19 cellular contexts compared by ENCODE assay signal in the genomic region with DNA sequence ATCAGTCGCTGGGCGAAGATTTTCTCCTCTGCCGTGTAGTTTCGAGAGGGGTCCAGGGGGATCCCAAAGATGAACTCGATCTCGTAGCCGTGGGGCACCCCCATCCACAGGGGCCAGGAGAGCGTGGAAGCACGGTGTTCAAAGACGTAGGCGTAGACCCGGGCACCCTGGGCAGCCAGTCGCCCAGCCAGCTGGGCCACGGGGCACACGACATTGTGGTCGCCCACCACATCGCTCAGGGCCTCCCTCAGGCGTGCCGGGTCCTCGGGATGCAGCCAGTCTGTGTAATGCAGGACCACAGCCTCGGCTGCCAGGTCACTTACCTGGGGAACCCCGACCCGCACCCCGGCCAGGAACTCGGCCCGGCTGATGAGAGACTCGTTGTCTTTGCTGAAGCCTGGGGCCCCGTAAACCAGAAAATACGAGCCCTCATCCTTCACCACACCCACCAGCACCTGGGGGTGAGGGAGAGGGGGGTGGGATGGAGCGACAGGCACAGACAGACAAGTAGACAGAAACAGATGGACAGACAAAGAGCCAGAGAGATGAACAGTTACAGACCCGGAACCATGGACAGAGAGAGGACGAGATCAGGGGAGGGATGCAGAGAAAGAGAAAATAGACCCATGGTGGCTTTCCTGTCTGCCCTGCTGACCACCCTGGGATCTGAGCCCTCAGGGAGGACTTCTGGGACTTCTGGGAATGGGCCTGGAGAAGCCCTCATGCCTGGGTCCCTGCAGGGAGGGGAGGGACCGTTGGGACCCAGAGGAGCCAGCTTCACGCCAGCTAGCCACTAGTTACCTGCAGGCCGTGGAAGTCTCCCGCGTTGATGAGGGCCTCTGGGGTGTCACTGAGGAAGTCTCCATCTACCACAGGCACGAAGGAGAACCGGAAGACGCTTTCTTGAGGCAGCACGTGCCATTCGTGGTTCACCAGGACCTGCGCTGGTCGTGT. TPM values are rescaled to one million over a fixed set of nuclear protein-coding genes. Genes with fewer than 3 reads are reported as not detected.
DNase-seq lines count a peak whose midpoint lies in the region; ATAC-seq, FAIRE-seq and TF ChIP-seq lines count a peak whose summit lies in the region.
"Had no signal": no experiment of that assay in that cellular context is flagged by ENCODE, and none has a peak within 500 bp of the region (broad histone marks: within the 10 kb centered on the region; RNA-seq: fewer than 3 reads in every experiment).

No MANE protein-coding gene starts in this region.

- TF ChIP-seq CTCF in HepG2 (CRISPR knock-in tag; IDR thresholded peaks at IDR 0.05) = no peak
- no peak for TF ChIP-seq CTCF in right lobe of liver (IDR thresholded peaks at IDR 0.05)

- H3K9ac ChIP-seq in HepG2 (ENCODE audit: insufficient read depth, low read depth, low read length) = no peak overlapping the region

- POLR2A ChIA-PET in HepG2 (lab: Yijun Ruan, JAX) = interaction anchor here (2.1 kb wide), 1 partner anchor 18 kb away, joined by 7 read pairs; a partner anchor contains a TSS

- no peaks in the 10 kb centered on the region for H4K20me1 ChIP-seq in HepG2 (ENCODE audit: insufficient read depth, low read length)

- no peak for FAIRE-seq in HepG2 (lab: Jason Lieb, UNC)
- FAIRE-seq: endothelial cell of umbilical vein, frontal cortex had no signal

- H3K9me3 Mint-ChIP-seq in activated T-helper 1 cell treated with anti-CD3 and anti-CD28 coated beads, Interleukin-12 subunit alpha, Interleukin-12 subunit beta, Interleukin-2, Interleukin-4 antibody, amounts not matched to agents 30 ng/mL and 10 ng/mL and 1 ng/mL, durations not matched to agents 14 hours and 24 hours and 36 hours = no peaks in the 10 kb centered on the region
- no peaks in the 10 kb centered on the region for H3K9me3 Mint-ChIP-seq in natural killer cell treated with Interleukin-12 subunit alpha and Interleukin-12 subunit beta and Interleukin-15 and Interleukin-18, amount 100 ng/mL, for 72 hours

- BruUV-seq in HepG2 (replicated peaks; lab: Mats Ljungman, UMichigan) = no TSS peak

- in situ Hi-C loops in HepG2 (cut with HindIII; ENCODE audit: extremely low pct_ligation_motif_present, low pct_unique_long_range_greater_than_20kb) = loop anchor here (25.0 kb wide), 1 partner anchor 395 kb away; no protein-coding TSS in a partner anchor

- no peak for TF ChIP-seq POLR2A in HepG2 (IDR thresholded peaks at IDR 0.05; ENCODE audit: insufficient read depth in 1 of 2, low read depth in 2 of 2, low read length in 2 of 2)
- no peak for TF ChIP-seq POLR2A in right lobe of liver (IDR thresholded peaks at IDR 0.05)

- ATAC-seq in HepG2 = no peak
- no peak for ATAC-seq in right lobe of liver
- ATAC-seq in natural killer cell treated with Interleukin-12 subunit alpha and Interleukin-12 subunit beta and Interleukin-15 and Interleukin-18, amount 100 ng/mL, for 72 hours = no peak
- no peak for ATAC-seq in HG02763 (IDR thresholded peaks at IDR 0.05; ENCODE audit: unreplicated experiment)
- no peak for ATAC-seq in HG02885 (IDR thresholded peaks at IDR 0.05; ENCODE audit: poor library complexity, unreplicated experiment)
- ATAC-seq: activated CD8-positive, alpha-beta memory T cell treated with anti-CD3 and anti-CD28 coated beads, Interleukin-2, amount 10 ng/mL, durations not matched to agents 7 days and 5 days had no signal

- peaks cover 35% of the 10 kb centered on the region for H3K27me3 Mint-ChIP-seq in activated T-helper 1 cell treated with anti-CD3 and anti-CD28 coated beads, Interleukin-12 subunit alpha, Interleukin-12 subunit beta, Interleukin-2, Interleukin-4 antibody, amounts not matched to agents 30 ng/mL and 10 ng/mL and 1 ng/mL, durations not matched to agents 14 hours and 24 hours and 36 hours (ENCODE audit: insufficient read depth)
- H3K27me3 Mint-ChIP-seq in natural killer cell treated with Interleukin-12 subunit alpha and Interleukin-12 subunit beta and Interleukin-15 and Interleukin-18, amount 100 ng/mL, for 72 hours = peaks cover 26 to 32% of the 10 kb centered on the region in 2 donors

- peaks cover 13% of the 10 kb centered on the region for H3K36me3 Mint-ChIP-seq in activated T-helper 1 cell treated with anti-CD3 and anti-CD28 coated beads, Interleukin-12 subunit alpha, Interleukin-12 subunit beta, Interleukin-2, Interleukin-4 antibody, amounts not matched to agents 30 ng/mL and 10 ng/mL and 1 ng/mL, durations not matched to agents 14 hours and 24 hours and 36 hours (ENCODE audit: low read depth)
- peaks cover 7% of the 10 kb centered on the region for H3K36me3 Mint-ChIP-seq in natural killer cell treated with Interleukin-12 subunit alpha and Interleukin-12 subunit beta and Interleukin-15 and Interleukin-18, amount 100 ng/mL, for 72 hours

- 65% methylated on average over 20 of the region's 44 CpGs for WGBS in HepG2 (ENCODE audit: low lambda C conversion rate)
- 93% methylated on average over 7 of the region's 44 CpGs for WGBS in right lobe of liver (ENCODE audit: insufficient coverage, low coverage, low lambda C conversion rate, missing lambda C conversion rate)

- peak overlapping the region; percentile 25 for H3K4me3 Mint-ChIP-seq in activated T-helper 1 cell treated with anti-CD3 and anti-CD28 coated beads, Interleukin-12 subunit alpha, Interleukin-12 subunit beta, Interleukin-2, Interleukin-4 antibody, amounts not matched to agents 30 ng/mL and 10 ng/mL and 1 ng/mL, durations not matched to agents 14 hours and 24 hours and 36 hours
- peak overlapping the region; percentile 84 for H3K4me3 Mint-ChIP-seq in natural killer cell treated with Interleukin-12 subunit alpha and Interleukin-12 subunit beta and Interleukin-15 and Interleukin-18, amount 100 ng/mL, for 72 hours
- H3K4me3 Mint-ChIP-seq: activated CD8-positive, alpha-beta memory T cell treated with anti-CD3 and anti-CD28 coated beads, Interleukin-2, amount 10 ng/mL, durations not matched to agents 7 days and 5 days had no signal

- H3K27me3 ChIP-seq in HepG2 (ENCODE audit: control insufficient read depth in 1 of 2, insufficient read depth in 2 of 2, low read length in 2 of 2) (peaks cover 11 to 29% of the 10 kb centered on the region in 2 experiments), right lobe of liver (no peaks in the 10 kb centered on the region)
- H3K27me3 ChIP-seq: vagina had no signal

- intact Hi-C loops in HepG2 (cut with micrococcal nuclease; ENCODE audit: unreplicated experiment) = no loop called here
- intact Hi-C loops in right lobe of liver (cut with DNase I) = loop anchor here (5.0 kb wide), 1 partner anchor 170 kb away; no protein-coding TSS in a partner anchor
- intact Hi-C loops in activated T-helper 1 cell treated with anti-CD3 and anti-CD28 coated beads, Interleukin-12 subunit alpha, Interleukin-12 subunit beta, Interleukin-2, Interleukin-4 antibody, amounts not matched to agents 30 ng/mL and 10 ng/mL and 1 ng/mL, durations not matched to agents 14 hours and 24 hours and 36 hours (cut with micrococcal nuclease) = loop anchor here (10.0 kb wide), 1 partner anchor 392 kb away; no protein-coding TSS in a partner anchor

- CTCF ChIA-PET in HepG2 (lab: Yijun Ruan, JAX; ENCODE audit: low intra/inter-chr PET ratio, low total read pairs) = no interaction called here

- H3K4me1 ChIP-seq in HepG2 (ENCODE audit: insufficient read depth, low read length) = peaks cover 60% of the 10 kb centered on the region
- peaks cover 0 to 25% (median 10%) of the 10 kb centered on the region in 4 donors for H3K4me1 ChIP-seq in right lobe of liver

- H3K9me3 ChIP-seq in HepG2 (ENCODE audit: low read length) = no peaks in the 10 kb centered on the region
- no peaks in the 10 kb centered on the region for H3K9me3 ChIP-seq in right lobe of liver
- H3K9me3 ChIP-seq: left ventricle myocardium inferior, stomach, vagina had no signal

- H3K27ac ChIP-seq in HepG2 (ENCODE audit: extremely low read length, insufficient read depth, low read length) (no peak overlapping the region), right lobe of liver (no peak overlapping the region)
- H3K27ac ChIP-seq: left ventricle myocardium inferior, stomach, vagina had no signal

- no peak overlapping the region for H3K27ac Mint-ChIP-seq in activated T-helper 1 cell treated with anti-CD3 and anti-CD28 coated beads, Interleukin-12 subunit alpha, Interleukin-12 subunit beta, Interleukin-2, Interleukin-4 antibody, amounts not matched to agents 30 ng/mL and 10 ng/mL and 1 ng/mL, durations not matched to agents 14 hours and 24 hours and 36 hours
- H3K27ac Mint-ChIP-seq in natural killer cell treated with Interleukin-12 subunit alpha and Interleukin-12 subunit beta and Interleukin-15 and Interleukin-18, amount 100 ng/mL, for 72 hours = no peak overlapping the region
- H3K27ac Mint-ChIP-seq: activated CD8-positive, alpha-beta memory T cell treated with anti-CD3 and anti-CD28 coated beads, Interleukin-2, amount 10 ng/mL, durations not matched to agents 7 days and 5 days had no signal

- DNase-seq in HepG2 (ENCODE audit: low spot score) = no peak
- DNase-seq in right lobe of liver = no peak
- no peak for DNase-seq in activated T-helper 1 cell treated with anti-CD3 and anti-CD28 coated beads, Interleukin-12 subunit alpha, Interleukin-12 subunit beta, Interleukin-2, Interleukin-4 antibody, amounts not matched to agents 30 ng/mL and 10 ng/mL and 1 ng/mL, durations not matched to agents 14 hours and 24 hours and 36 hours (ENCODE audit: low spot score)
- DNase-seq in natural killer cell treated with Interleukin-12 subunit alpha and Interleukin-12 subunit beta and Interleukin-15 and Interleukin-18, amount 100 ng/mL, for 72 hours (ENCODE audit: low spot score) = no peak
- no peak for DNase-seq in HuH-7.5 (ENCODE audit: low spot score)
- DNase-seq in SIG-M5 (lab: John Stamatoyannopoulos, UW) = no peak
- DNase-seq: activated CD4-positive, alpha-beta T cell treated with anti-CD3 and anti-CD28 coated beads for 1 hour; activated CD8-positive, alpha-beta memory T cell treated with anti-CD3 and anti-CD28 coated beads, Interleukin-2, amount 10 ng/mL, durations not matched to agents 7 days and 5 days; activated effector memory CD4-positive, alpha-beta T cell treated with anti-CD3 and anti-CD28 coated beads, Interleukin-2, amount 50 U/mL, for 16 hours; left ventricle myocardium inferior; MM.1S; NCI-H526 treated with DMSO at 0.1 percent for 48 hours; stomach; T-helper 9 cell had no signal

- H3K4me1 Mint-ChIP-seq in activated T-helper 1 cell treated with anti-CD3 and anti-CD28 coated beads, Interleukin-12 subunit alpha, Interleukin-12 subunit beta, Interleukin-2, Interleukin-4 antibody, amounts not matched to agents 30 ng/mL and 10 ng/mL and 1 ng/mL, durations not matched to agents 14 hours and 24 hours and 36 hours (ENCODE audit: low read depth) = peaks cover 31% of the 10 kb centered on the region
- H3K4me1 Mint-ChIP-seq in natural killer cell treated with Interleukin-12 subunit alpha and Interleukin-12 subunit beta and Interleukin-15 and Interleukin-18, amount 100 ng/mL, for 72 hours (ENCODE audit: low read depth in 2 of 2) = peaks cover 29 to 33% of the 10 kb centered on the region in 2 donors

- peaks cover 1 to 11% of the 10 kb centered on the region in 2 experiments; a peak in 4 of 5 replicates for H3K36me3 ChIP-seq in HepG2 (replicated peaks in 1 of 2; ENCODE audit: control insufficient read depth in 1 of 2, insufficient read depth in 2 of 2, low read length in 2 of 2)
- H3K36me3 ChIP-seq in right lobe of liver = peaks cover 0 to 11% (median 2%) of the 10 kb centered on the region in 4 donors

- no peak overlapping the region for H2AFZ ChIP-seq in HepG2 (ENCODE audit: low read length)

- no peak overlapping the region; the same call in 1 of the 2 replicates for H3K4me2 ChIP-seq in HepG2 (ENCODE audit: low read depth, low read length)

- H3K79me2 ChIP-seq in HepG2 (ENCODE audit: insufficient read depth, low read length) = peaks cover 8% of the 10 kb centered on the region

- TF ChIP-seq EP300 in HepG2 (IDR thresholded peaks at IDR 0.05; ENCODE audit: low read depth in 2 of 2, low read length in 2 of 2) (no peak), HepG2 (CRISPR knock-in tag; IDR thresholded peaks at IDR 0.05; ENCODE audit: borderline replicate concordance) (no peak)

- no peak for TF ChIP-seq RAD21 in HepG2 (CRISPR knock-in tag; IDR thresholded peaks at IDR 0.05)

- H3K4me3 ChIP-seq in HepG2 (replicated peaks in 1 of 3; ENCODE audit: insufficient read depth in 1 of 3, low read depth in 2 of 3, low read length in 3 of 3) = no peak overlapping the region
- H3K4me3 ChIP-seq in right lobe of liver = no peak overlapping the region
- H3K4me3 ChIP-seq: left ventricle myocardium inferior, stomach, vagina had no signal

RNA-seq across cellular contexts. Expression of a gene that starts 3.0 kb away (rescaled TPM):
- 0.18 TPM in 1 of 2 replicates, not detected in the other for total RNA-seq in HepG2 (2016; rRNA removed; fragmentation: Illumina TruSeq; extraction: Trizol)
- not detected in 2 replicates for total RNA-seq in HepG2 (2016; cell fraction: cytosol; rRNA removed; fragmentation: Illumina TruSeq; extraction: Trizol; ENCODE audit: low read depth)
- total RNA-seq in HepG2 (2016; cell fraction: insoluble cytoplasmic fraction; rRNA removed; fragmentation: Illumina TruSeq; extraction: Trizol) = 0.09 TPM in 1 of 2 replicates, not detected in the other
- not detected in 2 replicates for total RNA-seq in HepG2 (2016; cell fraction: membrane; rRNA removed; fragmentation: Illumina TruSeq; extraction: Trizol)
- not detected in 2 replicates for total RNA-seq in HepG2 (2016; cell fraction: nucleus; rRNA removed; fragmentation: Illumina TruSeq; extraction: Trizol)
- 0.40 and 0.99 TPM in 2 replicates for polyA plus RNA-seq in HepG2 (2011; rRNA removed)
- 0.25 and 0.38 TPM in 2 replicates for polyA plus RNA-seq in HepG2 (2011; cell fraction: cytosol; rRNA removed)
- 2.2 and 3.0 TPM in 2 replicates for polyA plus RNA-seq in HepG2 (2011; cell fraction: nucleus; rRNA removed)
- polyA plus RNA-seq in HepG2 (2012) = 0.27 and 0.87 TPM in 2 replicates
- polyA plus RNA-seq in HepG2 (2016; cell fraction: cytosol; fragmentation: Illumina TruSeq; extraction: Trizol; ENCODE audit: low read depth) = 0.05 and 0.07 TPM in 2 replicates
- polyA plus RNA-seq in HepG2 (2016; cell fraction: insoluble cytoplasmic fraction; fragmentation: Illumina TruSeq; extraction: Trizol; ENCODE audit: low read depth) = not detected in 2 replicates
- 0.08 TPM in 1 of 2 replicates, not detected in the other for polyA plus RNA-seq in HepG2 (2016; cell fraction: membrane; fragmentation: Illumina TruSeq; extraction: Trizol; ENCODE audit: low read depth)
- polyA plus RNA-seq in HepG2 (2016; cell fraction: nucleus; fragmentation: Illumina TruSeq; extraction: Trizol; ENCODE audit: insufficient read depth, low read depth) = 0.77 and 1.1 TPM in 2 replicates
- 0.09 and 0.28 TPM in 2 replicates for polyA minus RNA-seq in HepG2 (2011; rRNA and poly(A)+ RNA removed; ENCODE audit: low replicate concordance)
- not detected in 2 replicates for polyA minus RNA-seq in HepG2 (2011; cell fraction: cytosol; rRNA and poly(A)+ RNA removed)
- 0.26 and 0.75 TPM in 2 replicates for polyA minus RNA-seq in HepG2 (2011; cell fraction: nucleus; rRNA and poly(A)+ RNA removed)
- 1 to 10 TPM in 5 of 6 experiments, under 1 TPM in 1; 0.59 to 6.0 (median 3.0) TPM for total RNA-seq in right lobe of liver
- 0.17 and 0.21 TPM in 2 replicates for total RNA-seq in activated T-helper 1 cell treated with anti-CD3 and anti-CD28 coated beads, Interleukin-12 subunit alpha, Interleukin-12 subunit beta, Interleukin-2, Interleukin-4 antibody, amounts not matched to agents 30 ng/mL and 10 ng/mL and 1 ng/mL, durations not matched to agents 14 hours and 24 hours and 36 hours
- total RNA-seq in natural killer cell treated with Interleukin-12 subunit alpha and Interleukin-12 subunit beta and Interleukin-15 and Interleukin-18, amount 100 ng/mL, for 72 hours = under 1 TPM; 0.64 to 0.73 TPM

RNA-seq across cellular contexts. Expression of a gene that starts 3.1 kb away (rescaled TPM):
- total RNA-seq in HepG2 (2016; rRNA removed; fragmentation: Illumina TruSeq; extraction: Trizol) (2.8 and 3.3 TPM in 2 replicates), right lobe of liver (1 to 10 TPM; 1.0 to 3.4 (median 2.1) TPM)
- total RNA-seq in HepG2 (2016; cell fraction: cytosol; rRNA removed; fragmentation: Illumina TruSeq; extraction: Trizol; ENCODE audit: low read depth) = 1.7 and 2.1 TPM in 2 replicates
- total RNA-seq in HepG2 (2016; cell fraction: insoluble cytoplasmic fraction; rRNA removed; fragmentation: Illumina TruSeq; extraction: Trizol) = 2.5 and 3.0 TPM in 2 replicates
- 1.7 and 2.0 TPM in 2 replicates for total RNA-seq in HepG2 (2016; cell fraction: membrane; rRNA removed; fragmentation: Illumina TruSeq; extraction: Trizol)
- total RNA-seq in HepG2 (2016; cell fraction: nucleus; rRNA removed; fragmentation: Illumina TruSeq; extraction: Trizol) = 2.3 TPM in 2 replicates
- polyA plus RNA-seq in HepG2 (2011; rRNA removed) = 0.65 and 1.3 TPM in 2 replicates
- 0.65 and 1.2 TPM in 2 replicates for polyA plus RNA-seq in HepG2 (2011; cell fraction: cytosol; rRNA removed)
- 2.0 and 2.5 TPM in 2 replicates for polyA plus RNA-seq in HepG2 (2011; cell fraction: nucleus; rRNA removed)
- polyA plus RNA-seq in HepG2 (2012) = 0.96 and 1.6 TPM in 2 replicates
- 0.41 and 0.42 TPM in 2 replicates for polyA plus RNA-seq in HepG2 (2016; cell fraction: cytosol; fragmentation: Illumina TruSeq; extraction: Trizol; ENCODE audit: low read depth)
- 1.9 and 2.3 TPM in 2 replicates for polyA plus RNA-seq in HepG2 (2016; cell fraction: insoluble cytoplasmic fraction; fragmentation: Illumina TruSeq; extraction: Trizol; ENCODE audit: low read depth)
- polyA plus RNA-seq in HepG2 (2016; cell fraction: membrane; fragmentation: Illumina TruSeq; extraction: Trizol; ENCODE audit: low read depth) = 0.65 and 0.74 TPM in 2 replicates
- polyA plus RNA-seq in HepG2 (2016; cell fraction: nucleus; fragmentation: Illumina TruSeq; extraction: Trizol; ENCODE audit: insufficient read depth, low read depth) = 1.0 and 1.5 TPM in 2 replicates
- 5.4 and 9.8 TPM in 2 replicates for polyA minus RNA-seq in HepG2 (2011; rRNA and poly(A)+ RNA removed; ENCODE audit: low replicate concordance)
- polyA minus RNA-seq in HepG2 (2011; cell fraction: cytosol; rRNA and poly(A)+ RNA removed) = 0.89 and 1.7 TPM in 2 replicates
- 6.2 and 7.6 TPM in 2 replicates for polyA minus RNA-seq in HepG2 (2011; cell fraction: nucleus; rRNA and poly(A)+ RNA removed)
- total RNA-seq in activated T-helper 1 cell treated with anti-CD3 and anti-CD28 coated beads, Interleukin-12 subunit alpha, Interleukin-12 subunit beta, Interleukin-2, Interleukin-4 antibody, amounts not matched to agents 30 ng/mL and 10 ng/mL and 1 ng/mL, durations not matched to agents 14 hours and 24 hours and 36 hours = 4.1 and 5.5 TPM in 2 replicates
- total RNA-seq in natural killer cell treated with Interleukin-12 subunit alpha and Interleukin-12 subunit beta and Interleukin-15 and Interleukin-18, amount 100 ng/mL, for 72 hours = 1 to 10 TPM; 1.8 to 6.0 TPM

RNA-seq across cellular contexts. Expression of a gene that starts 17.7 kb away (rescaled TPM):
- total RNA-seq in HepG2 (2016; rRNA removed; fragmentation: Illumina TruSeq; extraction: Trizol) (79.1 and 106 TPM in 2 replicates), right lobe of liver (10 to 100 TPM; 22.4 to 65.7 (median 49.1) TPM)
- total RNA-seq in HepG2 (2016; cell fraction: cytosol; rRNA removed; fragmentation: Illumina TruSeq; extraction: Trizol; ENCODE audit: low read depth) = 11.8 and 17.5 TPM in 2 replicates
- total RNA-seq in HepG2 (2016; cell fraction: insoluble cytoplasmic fraction; rRNA removed; fragmentation: Illumina TruSeq; extraction: Trizol) = 56.7 and 113 TPM in 2 replicates
- total RNA-seq in HepG2 (2016; cell fraction: membrane; rRNA removed; fragmentation: Illumina TruSeq; extraction: Trizol) = 21.7 and 29.6 TPM in 2 replicates
- total RNA-seq in HepG2 (2016; cell fraction: nucleus; rRNA removed; fragmentation: Illumina TruSeq; extraction: Trizol) = 78.9 and 79.0 TPM in 2 replicates
- polyA plus RNA-seq in HepG2 (2011; rRNA removed) = 26.2 and 30.4 TPM in 2 replicates
- polyA plus RNA-seq in HepG2 (2011; cell fraction: cytosol; rRNA removed) = 9.4 and 12.5 TPM in 2 replicates
- polyA plus RNA-seq in HepG2 (2011; cell fraction: nucleus; rRNA removed) = 220 and 271 TPM in 2 replicates
- polyA plus RNA-seq in HepG2 (2012) = 52.9 and 58.7 TPM in 2 replicates
- polyA plus RNA-seq in HepG2 (2016; cell fraction: cytosol; fragmentation: Illumina TruSeq; extraction: Trizol; ENCODE audit: low read depth) = 12.1 and 13.2 TPM in 2 replicates
- 72.8 and 96.9 TPM in 2 replicates for polyA plus RNA-seq in HepG2 (2016; cell fraction: insoluble cytoplasmic fraction; fragmentation: Illumina TruSeq; extraction: Trizol; ENCODE audit: low read depth)
- polyA plus RNA-seq in HepG2 (2016; cell fraction: membrane; fragmentation: Illumina TruSeq; extraction: Trizol; ENCODE audit: low read depth) = 17.7 and 23.3 TPM in 2 replicates
- polyA plus RNA-seq in HepG2 (2016; cell fraction: nucleus; fragmentation: Illumina TruSeq; extraction: Trizol; ENCODE audit: insufficient read depth, low read depth) = 226 and 281 TPM in 2 replicates
- polyA minus RNA-seq in HepG2 (2011; rRNA and poly(A)+ RNA removed; ENCODE audit: low replicate concordance) = 23.1 and 63.7 TPM in 2 replicates
- polyA minus RNA-seq in HepG2 (2011; cell fraction: cytosol; rRNA and poly(A)+ RNA removed) = 17.7 and 23.7 TPM in 2 replicates
- polyA minus RNA-seq in HepG2 (2011; cell fraction: nucleus; rRNA and poly(A)+ RNA removed) = 55.4 and 59.5 TPM in 2 replicates
- total RNA-seq in activated T-helper 1 cell treated with anti-CD3 and anti-CD28 coated beads, Interleukin-12 subunit alpha, Interleukin-12 subunit beta, Interleukin-2, Interleukin-4 antibody, amounts not matched to agents 30 ng/mL and 10 ng/mL and 1 ng/mL, durations not matched to agents 14 hours and 24 hours and 36 hours = 294 and 306 TPM in 2 replicates
- total RNA-seq in natural killer cell treated with Interleukin-12 subunit alpha and Interleukin-12 subunit beta and Interleukin-15 and Interleukin-18, amount 100 ng/mL, for 72 hours = 100 to 1,000 TPM; 212 to 391 TPM

RNA-seq across cellular contexts. Expression of a gene that starts 25.5 kb away (rescaled TPM):
- total RNA-seq in HepG2 (2016; rRNA removed; fragmentation: Illumina TruSeq; extraction: Trizol) = 0.38 TPM in 1 of 2 replicates, not detected in the other
- 0.61 and 0.71 TPM in 2 replicates for total RNA-seq in HepG2 (2016; cell fraction: cytosol; rRNA removed; fragmentation: Illumina TruSeq; extraction: Trizol; ENCODE audit: low read depth)
- 0.22 and 0.35 TPM in 2 replicates for total RNA-seq in HepG2 (2016; cell fraction: insoluble cytoplasmic fraction; rRNA removed; fragmentation: Illumina TruSeq; extraction: Trizol)
- 0.15 and 0.41 TPM in 2 replicates for total RNA-seq in HepG2 (2016; cell fraction: membrane; rRNA removed; fragmentation: Illumina TruSeq; extraction: Trizol)
- 0.41 and 0.65 TPM in 2 replicates for total RNA-seq in HepG2 (2016; cell fraction: nucleus; rRNA removed; fragmentation: Illumina TruSeq; extraction: Trizol)
- 0.30 and 0.34 TPM in 2 replicates for polyA plus RNA-seq in HepG2 (2011; rRNA removed)
- 0.13 and 0.21 TPM in 2 replicates for polyA plus RNA-seq in HepG2 (2011; cell fraction: cytosol; rRNA removed)
- polyA plus RNA-seq in HepG2 (2011; cell fraction: nucleus; rRNA removed) = 0.99 and 1.1 TPM in 2 replicates
- 0.24 and 0.55 TPM in 2 replicates for polyA plus RNA-seq in HepG2 (2012)
- polyA plus RNA-seq in HepG2 (2016; cell fraction: cytosol; fragmentation: Illumina TruSeq; extraction: Trizol; ENCODE audit: low read depth) = 0.20 and 0.31 TPM in 2 replicates
- 0.19 and 0.32 TPM in 2 replicates for polyA plus RNA-seq in HepG2 (2016; cell fraction: insoluble cytoplasmic fraction; fragmentation: Illumina TruSeq; extraction: Trizol; ENCODE audit: low read depth)
- 0.09 and 0.10 TPM in 2 replicates for polyA plus RNA-seq in HepG2 (2016; cell fraction: membrane; fragmentation: Illumina TruSeq; extraction: Trizol; ENCODE audit: low read depth)
- 1.4 and 2.7 TPM in 2 replicates for polyA plus RNA-seq in HepG2 (2016; cell fraction: nucleus; fragmentation: Illumina TruSeq; extraction: Trizol; ENCODE audit: insufficient read depth, low read depth)
- 0.32 and 43.8 TPM in 2 replicates for polyA minus RNA-seq in HepG2 (2011; rRNA and poly(A)+ RNA removed; ENCODE audit: low replicate concordance)
- 0.53 and 0.69 TPM in 2 replicates for polyA minus RNA-seq in HepG2 (2011; cell fraction: cytosol; rRNA and poly(A)+ RNA removed)
- 0.62 and 0.90 TPM in 2 replicates for polyA minus RNA-seq in HepG2 (2011; cell fraction: nucleus; rRNA and poly(A)+ RNA removed)
- 10 to 100 TPM; 21.4 to 58.6 (median 43.2) TPM for total RNA-seq in right lobe of liver
- total RNA-seq in activated T-helper 1 cell treated with anti-CD3 and anti-CD28 coated beads, Interleukin-12 subunit alpha, Interleukin-12 subunit beta, Interleukin-2, Interleukin-4 antibody, amounts not matched to agents 30 ng/mL and 10 ng/mL and 1 ng/mL, durations not matched to agents 14 hours and 24 hours and 36 hours = 41.5 and 44.1 TPM in 2 replicates
- total RNA-seq in natural killer cell treated with Interleukin-12 subunit alpha and Interleukin-12 subunit beta and Interleukin-15 and Interleukin-18, amount 100 ng/mL, for 72 hours = 1 to 10 TPM; 2.7 to 7.4 TPM

RNA-seq across cellular contexts. Expression of a gene that starts 40.1 kb away (rescaled TPM):
- total RNA-seq in HepG2 (2016; rRNA removed; fragmentation: Illumina TruSeq; extraction: Trizol) (5.4 and 16.6 TPM in 2 replicates), right lobe of liver (10 to 100 TPM in 2 of 6 experiments, 1 to 10 TPM in 4; 7.1 to 10.6 (median 9.2) TPM)
- 4.7 and 5.6 TPM in 2 replicates for total RNA-seq in HepG2 (2016; cell fraction: cytosol; rRNA removed; fragmentation: Illumina TruSeq; extraction: Trizol; ENCODE audit: low read depth)
- total RNA-seq in HepG2 (2016; cell fraction: insoluble cytoplasmic fraction; rRNA removed; fragmentation: Illumina TruSeq; extraction: Trizol) = 5.6 and 18.2 TPM in 2 replicates
- total RNA-seq in HepG2 (2016; cell fraction: membrane; rRNA removed; fragmentation: Illumina TruSeq; extraction: Trizol) = 7.9 and 9.1 TPM in 2 replicates
- 14.7 and 18.3 TPM in 2 replicates for total RNA-seq in HepG2 (2016; cell fraction: nucleus; rRNA removed; fragmentation: Illumina TruSeq; extraction: Trizol)
- polyA plus RNA-seq in HepG2 (2011; rRNA removed) = 8.7 and 13.9 TPM in 2 replicates
- 6.6 and 7.9 TPM in 2 replicates for polyA plus RNA-seq in HepG2 (2011; cell fraction: cytosol; rRNA removed)
- 25.6 and 27.8 TPM in 2 replicates for polyA plus RNA-seq in HepG2 (2011; cell fraction: nucleus; rRNA removed)
- 6.2 and 8.0 TPM in 2 replicates for polyA plus RNA-seq in HepG2 (2012)
- 1.6 and 2.0 TPM in 2 replicates for polyA plus RNA-seq in HepG2 (2016; cell fraction: cytosol; fragmentation: Illumina TruSeq; extraction: Trizol; ENCODE audit: low read depth)
- 4.7 and 6.3 TPM in 2 replicates for polyA plus RNA-seq in HepG2 (2016; cell fraction: insoluble cytoplasmic fraction; fragmentation: Illumina TruSeq; extraction: Trizol; ENCODE audit: low read depth)
- polyA plus RNA-seq in HepG2 (2016; cell fraction: membrane; fragmentation: Illumina TruSeq; extraction: Trizol; ENCODE audit: low read depth) = 4.0 and 4.6 TPM in 2 replicates
- polyA plus RNA-seq in HepG2 (2016; cell fraction: nucleus; fragmentation: Illumina TruSeq; extraction: Trizol; ENCODE audit: insufficient read depth, low read depth) = 31.8 and 35.4 TPM in 2 replicates
- 12.3 and 25.2 TPM in 2 replicates for polyA minus RNA-seq in HepG2 (2011; rRNA and poly(A)+ RNA removed; ENCODE audit: low replicate concordance)
- polyA minus RNA-seq in HepG2 (2011; cell fraction: cytosol; rRNA and poly(A)+ RNA removed) = 3.1 and 5.7 TPM in 2 replicates
- polyA minus RNA-seq in HepG2 (2011; cell fraction: nucleus; rRNA and poly(A)+ RNA removed) = 4.0 and 6.5 TPM in 2 replicates
- 46.0 and 47.9 TPM in 2 replicates for total RNA-seq in activated T-helper 1 cell treated with anti-CD3 and anti-CD28 coated beads, Interleukin-12 subunit alpha, Interleukin-12 subunit beta, Interleukin-2, Interleukin-4 antibody, amounts not matched to agents 30 ng/mL and 10 ng/mL and 1 ng/mL, durations not matched to agents 14 hours and 24 hours and 36 hours
- total RNA-seq in natural killer cell treated with Interleukin-12 subunit alpha and Interleukin-12 subunit beta and Interleukin-15 and Interleukin-18, amount 100 ng/mL, for 72 hours = 10 to 100 TPM; 32.7 to 38.7 TPM
